23 cellular contexts compared by ENCODE assay signal in the genomic region with DNA sequence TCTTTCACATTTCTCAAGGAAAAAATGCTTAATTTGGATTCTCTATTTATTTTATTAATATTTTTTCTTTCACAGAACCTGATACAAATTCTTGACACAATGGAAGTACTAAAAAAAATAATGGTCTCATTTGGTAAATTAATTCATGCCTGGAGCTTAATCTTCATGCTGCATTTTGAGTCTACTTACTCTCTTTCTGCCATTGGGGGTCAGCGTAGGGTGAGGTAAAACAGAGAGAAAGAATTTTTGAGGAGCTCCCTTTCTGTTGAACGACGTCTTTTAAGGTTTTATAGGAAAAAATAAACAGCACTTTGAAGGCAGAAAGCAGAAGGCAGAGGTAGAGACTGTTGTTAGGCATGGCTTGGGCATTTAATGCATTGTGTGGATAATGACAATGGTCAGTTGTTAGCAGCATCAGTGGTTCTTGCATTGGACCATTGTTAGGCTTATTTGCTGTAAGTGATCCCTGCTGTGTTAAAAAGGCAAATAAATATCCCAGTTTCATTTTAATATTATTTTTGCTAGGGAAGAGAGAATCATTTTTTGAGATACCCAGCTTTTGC.
DNase-seq lines count a peak whose midpoint lies in the region; TF ChIP-seq lines count a peak whose summit lies in the region.
"Had no signal": no experiment of that assay in that cellular context is flagged by ENCODE, and none has a peak within 500 bp of the region (broad histone marks: within the 10 kb centered on the region; RNA-seq: fewer than 3 reads in every experiment).

No MANE protein-coding gene starts in this region.

- peak; percentile 41 to 42 for TF ChIP-seq CTCF in brain (conservative IDR thresholded peaks at IDR 0.05)
- no peak for TF ChIP-seq CTCF in neural crest cell (conservative IDR thresholded peaks at IDR 0.05)

- H3K36me3 Mint-ChIP-seq in brain (no peaks in the 10 kb centered on the region), neural crest cell (ENCODE audit: low read depth) (peaks cover 2% of the 10 kb centered on the region)

- H3K9me3 Mint-ChIP-seq in brain: peaks cover 2 to 6% (median 4%) of the 10 kb centered on the region in 5 experiments
- H3K9me3 Mint-ChIP-seq in neural crest cell: peaks cover 12% of the 10 kb centered on the region

- DNase-seq in DMS79 treated with DMSO at 0.1 percent for 48 hours (lab: John Stamatoyannopoulos, UW) (peak; percentile 80), DMS79 (lab: John Stamatoyannopoulos, UW) (no peak), NCI-H1417 (lab: John Stamatoyannopoulos, UW) (peak in 2 of 3 experiments; percentile 29 to 68), neural crest cell (ENCODE audit: low read depth, low spot score) (no peak), middle frontal gyrus (ENCODE audit: extremely low spot score, low spot score) (no peak), AML-193 (lab: John Stamatoyannopoulos, UW) (no peak)
- DNase-seq in stimulated activated CD4-positive, alpha-beta T cell treated with anti-CD3 and anti-CD28 coated beads, Interleukin-4, amount 100 ng/mL, for 1 hour: no peak
- DNase-seq: activated B cell treated with CpG ODN at 0.5 μM for 24 hours; activated CD4-positive, alpha-beta T cell treated with anti-CD3 and anti-CD28 coated beads, Interleukin-2, amount 50 U/mL, for 4 hours; activated effector memory CD4-positive, alpha-beta T cell treated with Interleukin-2 at 50 U/mL for 16 hours; BE2C; Calu3; effector CD4-positive, alpha-beta T cell; foreskin keratinocyte; islet precursor cell; Kasumi-1; NCI-H1105; right lobe of liver; RPMI8226; stimulated activated CD4-positive, alpha-beta T cell treated with anti-CD3 and anti-CD28 coated beads, Interleukin-15, amount 100 ng/mL, for 24 hours; stimulated activated CD8-positive, alpha-beta memory T cell treated with anti-CD3 and anti-CD28 coated beads, Interleukin-4, amount 100 ng/mL, for 48 hours had no signal

- H3K27ac Mint-ChIP-seq in brain (peak overlapping the region in 3 of 5 experiments; percentile 46 to 65 (median 49)), neural crest cell (ENCODE audit: unreplicated experiment) (peak overlapping the region; percentile 54)
- H3K27ac Mint-ChIP-seq: activated B cell treated with CpG ODN at 0.5 μM for 24 hours; T-helper 2 cell treated with Interferon-gamma antibody and Interleukin-4, amounts not matched to agents 5 μg/mL and 100 μg/mL, for 36 hours had no signal

- H3K4me1 Mint-ChIP-seq in brain (peaks cover 14% of the 10 kb centered on the region), neural crest cell (peaks cover 16% of the 10 kb centered on the region)
- H3K4me1 Mint-ChIP-seq: activated B cell treated with CpG ODN at 0.5 μM for 24 hours had no signal

- H3K27me3 Mint-ChIP-seq in brain (peaks cover under 1% of the 10 kb centered on the region), neural crest cell (ENCODE audit: low read depth) (no peaks in the 10 kb centered on the region)
- H3K27me3 Mint-ChIP-seq: activated B cell treated with CpG ODN at 0.5 μM for 24 hours had no signal

- H3K4me3 Mint-ChIP-seq in brain: peak overlapping the region in 1 of 5 experiments; percentile 6
- H3K4me3 Mint-ChIP-seq in neural crest cell: no peak overlapping the region
- H3K4me3 Mint-ChIP-seq: activated B cell treated with CpG ODN at 0.5 μM for 24 hours; T-helper 2 cell treated with Interferon-gamma antibody and Interleukin-4, amounts not matched to agents 5 μg/mL and 100 μg/mL, for 36 hours had no signal

Comparison
In these comparisons a context has a peak if more than half of its experiments do, and no peak if none do; other contexts are left out.
1. DNase-seq: peak in DMS79 treated with DMSO at 0.1 percent for 48 hours (single experiment) and NCI-H1417 (2 of 3); none in DMS79 (single experiment), neural crest cell (single experiment), stimulated activated CD4-positive, alpha-beta T cell treated with anti-CD3 and anti-CD28 coated beads, Interleukin-4, amount 100 ng/mL, for 1 hour (single experiment), middle frontal gyrus (single experiment) and AML-193 (0 of 2).